Comparison of ENCODE assay signal across 21 cellular contexts in the genomic region with DNA sequence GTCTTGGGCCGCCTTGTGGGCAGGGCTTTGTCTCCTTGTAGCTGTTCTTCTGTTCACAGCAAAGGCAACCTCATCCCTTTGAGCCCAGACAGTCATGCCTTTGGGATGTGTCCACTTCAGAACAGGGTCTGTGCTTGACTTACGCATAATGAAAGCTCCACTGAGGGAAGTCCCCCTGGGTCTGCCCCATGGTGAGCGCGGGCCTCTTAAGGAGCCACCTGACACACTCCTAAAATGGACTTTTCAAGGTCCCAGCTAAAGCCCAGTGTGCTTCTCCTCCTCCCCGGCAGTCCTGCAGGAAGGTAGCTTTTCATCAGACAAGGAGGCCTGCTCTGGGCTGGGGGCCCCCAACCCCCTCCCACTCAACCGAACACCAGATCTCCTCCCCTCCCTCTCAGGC. TPM values are rescaled to one million over a fixed set of nuclear protein-coding genes. Genes with fewer than 3 reads are reported as not detected.
A peak's percentile ranks its signal among the peaks of the same experiment; 100 is the strongest.
DNase-seq lines count a peak whose midpoint lies in the region; ATAC-seq, FAIRE-seq and TF ChIP-seq lines count a peak whose summit lies in the region.
"Had no signal": no experiment of that assay in that cellular context is flagged by ENCODE, and none has a peak within 500 bp of the region (broad histone marks: within the 10 kb centered on the region; RNA-seq: fewer than 3 reads in every experiment).

No MANE protein-coding gene starts in this region.

- peak; percentile 80 for ATAC-seq in GM12878
- ATAC-seq: A549; CD8-positive, alpha-beta T cell had no signal

- H3K27me3 ChIP-seq in KMS-11 (ENCODE audit: insufficient read depth, low read depth) (no peaks in the 10 kb centered on the region), GM12878 (replicated peaks in 1 of 2; ENCODE audit: control insufficient read depth in 2 of 2, insufficient read depth in 2 of 2, low read length in 1 of 2) (no peaks in the 10 kb centered on the region; a peak in 1 of 4 replicates), neuronal stem cell (ENCODE audit: control insufficient read depth in 3 of 3, insufficient read depth in 3 of 3, low read depth in 1 of 3, low read length in 3 of 3) (peaks cover 0 to 29% (median 0%) of the 10 kb centered on the region in 3 experiments), SJCRH30 (no peaks in the 10 kb centered on the region)

- WGBS in GM12878 (ENCODE audit: insufficient coverage, insufficient replicate concordance, low lambda C conversion rate, missing lambda C conversion rate): 69% methylated on average over 6 of the region's 6 CpGs
- no CpG with 5 or more reads among the region's 6 CpGs for WGBS in neuronal stem cell (ENCODE audit: extremely low coverage in 2 of 2, insufficient read length in 2 of 2, insufficient replicate concordance in 1 of 2), 2 donors

- peak; percentile 53 for FAIRE-seq in GM12892 (lab: Jason Lieb, UNC)
- no peak for FAIRE-seq in GM12878 (lab: Jason Lieb, UNC)
- FAIRE-seq: A549, D721Med, GM12891, GM18507 had no signal

- H3K18ac ChIP-seq in neuronal stem cell (ENCODE audit: low read length): no peak overlapping the region

- no peak overlapping the region for H4K91ac ChIP-seq in neuronal stem cell (ENCODE audit: low read depth, low read length, poor library complexity)

- H3K4ac ChIP-seq in neuronal stem cell (ENCODE audit: low read length): no peak overlapping the region

- no peak overlapping the region for H3K14ac ChIP-seq in neuronal stem cell (ENCODE audit: low read length)

- BruUV-seq in GM12878 (replicated peaks; lab: Mats Ljungman, UMichigan): no TSS peak

- H3K4me3 ChIP-seq in KMS-11 (IDR thresholded peaks at IDR 0.05; ENCODE audit: insufficient read depth, low read depth, low read length) (no peak overlapping the region), GM12878 (no peak overlapping the region), neuronal stem cell (ENCODE audit: low read length in 2 of 2) (no peak overlapping the region), SJCRH30 (no peak overlapping the region)
- H3K4me3 ChIP-seq: A549; BLaER1 treated with 17β-estradiol and CSF1 and Interleukin-3, amounts not matched to agents 10 nM and 100 nM had no signal

- H3K79me2 ChIP-seq in KMS-11 (ENCODE audit: insufficient read depth, low read depth) (no peaks in the 10 kb centered on the region), GM12878 (ENCODE audit: control insufficient read depth, insufficient read depth, low read length) (no peaks in the 10 kb centered on the region)

- H3K36me3 ChIP-seq in KMS-11 (ENCODE audit: insufficient read depth) (no peaks in the 10 kb centered on the region), GM12878 (ENCODE audit: control insufficient read depth in 2 of 2, insufficient read depth in 2 of 2, low read length in 1 of 2) (no peaks in the 10 kb centered on the region), neuronal stem cell (replicated peaks in 1 of 2; ENCODE audit: control insufficient read depth in 2 of 2, insufficient read depth in 2 of 2, low read length in 2 of 2) (no peaks in the 10 kb centered on the region), SJCRH30 (no peaks in the 10 kb centered on the region)
- H3K36me3 ChIP-seq: BLaER1 treated with 17β-estradiol and CSF1 and Interleukin-3, amounts not matched to agents 10 nM and 100 nM had no signal

- H3K27ac ChIP-seq in KMS-11 (no peak overlapping the region), GM12878 (ENCODE audit: control insufficient read depth, insufficient read depth) (no peak overlapping the region), neuronal stem cell (replicated peaks; ENCODE audit: low read length) (no peak overlapping the region), SJCRH30 (no peak overlapping the region)
- H3K27ac ChIP-seq: BLaER1 treated with 17β-estradiol and CSF1 and Interleukin-3, amounts not matched to agents 10 nM and 100 nM; C4-2B had no signal

- H4K8ac ChIP-seq in neuronal stem cell (ENCODE audit: low read depth, low read length): no peak overlapping the region

- RAD21 ChIA-PET in GM12878 (lab: Charles Lee; ENCODE audit: unreplicated experiment): interaction anchor here (1.1 kb wide), 1 partner anchor 55 kb away, joined by 4 read pairs; no protein-coding TSS in a partner anchor

- H2BK15ac ChIP-seq in neuronal stem cell (ENCODE audit: low read length): no peak overlapping the region

- H3K4me1 ChIP-seq in KMS-11 (ENCODE audit: low read depth, poor library complexity, severe bottlenecking) (peaks cover 41% of the 10 kb centered on the region), GM12878 (ENCODE audit: control insufficient read depth, insufficient read depth, low read length) (peaks cover 20% of the 10 kb centered on the region), neuronal stem cell (ENCODE audit: control insufficient read depth in 2 of 2, insufficient read depth in 1 of 2, low read depth in 1 of 2, low read length in 2 of 2) (peaks cover 0 to 9% of the 10 kb centered on the region in 2 donors), SJCRH30 (peaks cover 23% of the 10 kb centered on the region)
- H3K4me1 ChIP-seq: Caco-2 had no signal

- TF ChIP-seq RAD21 in GM12878 (IDR thresholded peaks at IDR 0.05; ENCODE audit: insufficient read depth, low read depth, low read length): no peak

- no peak overlapping the region for H2BK12ac ChIP-seq in neuronal stem cell (ENCODE audit: low read length)

- DNase-seq in GM12892 (ENCODE audit: insufficient read length): no peak
- DNase-seq in GM12878 (ENCODE audit: low read depth, low spot score): no peak
- no peak for DNase-seq in neuronal stem cell (ENCODE audit: low spot score)
- no peak for DNase-seq in OCI-M1 (lab: John Stamatoyannopoulos, UW)
- DNase-seq in SJCRH30: no peak
- no peak for DNase-seq in DMS79 treated with DMSO at 0.1 percent for 48 hours (lab: John Stamatoyannopoulos, UW)
- DNase-seq: AML-193; Caco-2; Calu3; CD4-positive, alpha-beta T cell; CD8-positive, alpha-beta T cell; DND-41; EL; GDM1 had no signal

- TF ChIP-seq POLR2A in GM12892 (IDR thresholded peaks at IDR 0.05; ENCODE audit: low read depth, low read length) (no peak), GM12878 (IDR thresholded peaks at IDR 0.05; ENCODE audit: low read depth, low read length) (no peak)

- SMC1A ChIA-PET in GM12878 (lab: Charles Lee; ENCODE audit: uncharacterized antibody, unreplicated experiment): no interaction called here

- 0 out of 2 replicates have a peak overlapping the region, but pooled peaks have one; percentile 69 for H3K4me2 ChIP-seq in KMS-11
- H3K4me2 ChIP-seq in GM12878 (ENCODE audit: control insufficient read depth, insufficient read depth): no peak overlapping the region
- H3K4me2 ChIP-seq in neuronal stem cell (ENCODE audit: insufficient read depth, low read length, poor library complexity, severe bottlenecking): no peak overlapping the region
- H3K4me2 ChIP-seq: A549 had no signal

- peak overlapping the region; percentile 34 for H2BK5ac ChIP-seq in neuronal stem cell (ENCODE audit: low read length)

- H2AFZ ChIP-seq in KMS-11 (ENCODE audit: low read depth) (no peak overlapping the region), GM12878 (ENCODE audit: control insufficient read depth, low read depth, low read length) (no peak overlapping the region), neuronal stem cell (ENCODE audit: low read length) (no peak overlapping the region)

- TF ChIP-seq EP300 in GM12878 (IDR thresholded peaks at IDR 0.05; ENCODE audit: borderline replicate concordance in 1 of 2, control insufficient read depth in 1 of 2, low read depth in 2 of 2, low read length in 2 of 2): no peak

- H3K9ac ChIP-seq in KMS-11 (no peak overlapping the region), GM12878 (ENCODE audit: control insufficient read depth, insufficient read depth, low read length) (no peak overlapping the region), neuronal stem cell (ENCODE audit: low read depth, low read length, poor library complexity) (no peak overlapping the region)
- H3K9ac ChIP-seq: BLaER1 treated with 17β-estradiol and CSF1 and Interleukin-3, amounts not matched to agents 10 nM and 100 nM had no signal

- intact Hi-C loops in GM12878 (cut with micrococcal nuclease; ENCODE audit: unreplicated experiment): no loop called here

- in situ Hi-C loops in GM12878 (cut with MboI): no loop called here

- no peak for TF ChIP-seq CTCF in KMS-11 (conservative IDR thresholded peaks at IDR 0.05; ENCODE audit: low read depth, low read length)
- TF ChIP-seq CTCF in GM12878 (IDR thresholded peaks at IDR 0.05 in 2 of 3, conservative IDR thresholded peaks at IDR 0.05 in 1 of 3; ENCODE audit: control insufficient read depth in 2 of 3, extremely low read depth in 1 of 3, insufficient read depth in 1 of 3, low read depth in 3 of 3, low read length in 3 of 3): no peak

- H2BK120ac ChIP-seq in neuronal stem cell (ENCODE audit: low read depth, low read length): no peak overlapping the region

- peaks cover 1% of the 10 kb centered on the region for H3K79me1 ChIP-seq in neuronal stem cell (ENCODE audit: low read depth, low read length)

- POLR2A ChIA-PET in GM12878 (lab: Charles Lee): interaction anchor here (0.9 kb wide), 1 partner anchor 10 kb away, joined by 3 read pairs; no protein-coding TSS in a partner anchor

- no peak overlapping the region for H3K23ac ChIP-seq in neuronal stem cell (ENCODE audit: low read depth, low read length, poor library complexity)

- H2AK5ac ChIP-seq in neuronal stem cell (ENCODE audit: low read depth, low read length): peak overlapping the region; percentile 37

- CTCF ChIA-PET in GM12878 (lab: Yijun Ruan, JAX): interaction anchor here (1.5 kb wide), 1 partner anchor 53 kb away, joined by 6 read pairs; no protein-coding TSS in a partner anchor

- H4K20me1 ChIP-seq in KMS-11 (ENCODE audit: insufficient read depth): no peaks in the 10 kb centered on the region
- H4K20me1 ChIP-seq in GM12878 (ENCODE audit: control insufficient read depth, insufficient read depth): no peaks in the 10 kb centered on the region; the same call in 1 of the 2 replicates

- H3K9me3 ChIP-seq in GM12878 (replicated peaks; ENCODE audit: control insufficient read depth, insufficient read depth, low read length): no peaks in the 10 kb centered on the region; the same call in 2 of the 3 replicates
- no peaks in the 10 kb centered on the region for H3K9me3 ChIP-seq in neuronal stem cell (replicated peaks in 1 of 2; ENCODE audit: control insufficient read depth in 2 of 2, insufficient read depth in 1 of 2, low read depth in 1 of 2, low read length in 2 of 2)
- no peaks in the 10 kb centered on the region for H3K9me3 ChIP-seq in SJCRH30 (replicated peaks)
- H3K9me3 ChIP-seq: A549; BLaER1 treated with 17β-estradiol and CSF1 and Interleukin-3, amounts not matched to agents 10 nM and 100 nM; Caco-2 had no signal

RNA-seq across cellular contexts. Expression of a gene that starts 24.9 kb away (rescaled TPM):
- polyA plus RNA-seq in GM12892 (2012; ENCODE audit: missing spikeins): 0.78 TPM
- 0.17 and 0.47 TPM in 2 replicates for total RNA-seq in GM12878 (2013; cell fraction: nucleolus; rRNA removed)
- total RNA-seq in GM12878 (2014; rRNA removed) (not detected in 2 replicates), GM12878 (2014; rRNA removed; fragmentation: Illumina TruSeq; extraction: Trizol) (0.04 TPM in 1 of 2 replicates, not detected in the other), GM12878 (2021) (0.08 and 0.10 TPM in 2 replicates)
- 0.08 TPM for polyA plus RNA-seq in GM12878 (2011; ENCODE audit: low read depth)
- polyA plus RNA-seq in GM12878 (2011; rRNA removed) (0.03 and 0.07 TPM in 2 replicates), GM12878 (2014; fragmentation: Illumina TruSeq; extraction: Trizol) (0.03 and 0.04 TPM in 2 replicates), GM12878 (2014; fragmentation: Nextera tagmentation; extraction: Ambion mirVana) (under 1 TPM in 1 of 2 experiments, not detected in 1; 0.02 TPM), GM12878 (2014; rRNA removed) (0.03 and 0.04 TPM in 2 replicates), GM12878 (2016; fragmentation: Nextera tagmentation; extraction: Ambion mirVana) (under 1 TPM in 1 of 2 experiments, not detected in 1; 0.04 TPM)
- 0.06 and 0.15 TPM in 2 replicates for polyA plus RNA-seq in GM12878 (2011; cell fraction: cytosol; rRNA removed)
- polyA plus RNA-seq in GM12878 (2011; cell fraction: nucleus; rRNA removed): 0.10 and 0.12 TPM in 2 replicates
- polyA plus RNA-seq in GM12878 (2012): 0.39 and 0.58 TPM in 2 replicates
- polyA minus RNA-seq in GM12878 (2011; rRNA and poly(A)+ RNA removed): 0.15 and 0.26 TPM in 2 replicates
- polyA minus RNA-seq in GM12878 (2011; cell fraction: cytosol; rRNA and poly(A)+ RNA removed): 0.42 TPM in 1 of 2 replicates, not detected in the other
- polyA minus RNA-seq in GM12878 (2011; cell fraction: nucleus; rRNA and poly(A)+ RNA removed): not detected in 2 replicates
- 0.10 TPM for polyA plus RNA-seq in neuronal stem cell (2013, experiment 1 of 2)
- polyA plus RNA-seq in neuronal stem cell (2013, experiment 2 of 2): 0.08 TPM
- 15.0 and 15.4 TPM in 2 replicates for total RNA-seq in SJCRH30 (2014; rRNA removed; shearing (Covaris generic))

Comparison
In these comparisons a context has a peak if more than half of its experiments do, and no peak if none do; other contexts are left out.
1. RNA of a gene that starts 24.9 kb away (total RNA-seq): 15.0 to 15.4 TPM in SJCRH30; 0.04 to 0.47 TPM in GM12878; every median in the first group is over 10 times any median in the second.